Comparison of ENCODE assay signal across 19 cellular contexts in genomic region chr3:86438544-86438943, GRCh38.
DNase-seq lines count a peak whose midpoint lies in the region; ATAC-seq, FAIRE-seq and TF ChIP-seq lines count a peak whose summit lies in the region.
"Had no signal": no experiment of that assay in that cellular context is flagged by ENCODE, and none has a peak within 500 bp of the region (broad histone marks: within the 10 kb centered on the region; RNA-seq: fewer than 3 reads in every experiment).

No MANE protein-coding gene starts in this region.

- DNase-seq in HepG2 (ENCODE audit: low spot score): no peak
- DNase-seq in right lobe of liver: no peak
- no peak for DNase-seq in NCI-H1092 (lab: John Stamatoyannopoulos, UW)
- DNase-seq: 8988T; ACHN; BE2C; C1 segment of cervical spinal cord; CD4-positive, alpha-beta memory T cell; CD4-positive, CD25-positive, alpha-beta regulatory T cell; CD8-positive, alpha-beta memory T cell; COR-L47; DMS79 treated with DMSO at 0.1 percent for 48 hours; GF-D8 had no signal

- H3K36me3 ChIP-seq in HepG2 (replicated peaks in 1 of 2; ENCODE audit: control insufficient read depth in 1 of 2, insufficient read depth in 2 of 2, low read length in 2 of 2) (no peaks in the 10 kb centered on the region), right lobe of liver (no peaks in the 10 kb centered on the region), OCI-LY3 (replicated peaks; ENCODE audit: low read depth, low read length) (no peaks in the 10 kb centered on the region)
- H3K36me3 ChIP-seq: BE2C, BLaER1 had no signal

- H3K9me3 ChIP-seq in HepG2 (ENCODE audit: low read length) (no peaks in the 10 kb centered on the region), right lobe of liver (no peaks in the 10 kb centered on the region), OCI-LY3 (ENCODE audit: insufficient read depth, low read length) (no peaks in the 10 kb centered on the region)
- H3K9me3 ChIP-seq: BE2C, BLaER1 had no signal

- H4K20me1 ChIP-seq in HepG2 (ENCODE audit: insufficient read depth, low read length) (no peaks in the 10 kb centered on the region), OCI-LY3 (ENCODE audit: insufficient read depth, low read length) (no peaks in the 10 kb centered on the region)
- H4K20me1 ChIP-seq: BLaER1 had no signal

- TF ChIP-seq EP300 in HepG2 (IDR thresholded peaks at IDR 0.05; ENCODE audit: low read depth in 2 of 2, low read length in 2 of 2) (no peak), HepG2 (CRISPR knock-in tag; IDR thresholded peaks at IDR 0.05; ENCODE audit: borderline replicate concordance) (no peak)

- no peak overlapping the region for H3K4me3 ChIP-seq in HepG2 (replicated peaks in 1 of 3; ENCODE audit: insufficient read depth in 1 of 3, low read depth in 2 of 3, low read length in 3 of 3)
- no peak overlapping the region for H3K4me3 ChIP-seq in right lobe of liver
- H3K4me3 ChIP-seq in OCI-LY3 (ENCODE audit: low read length): no peak overlapping the region
- H3K4me3 ChIP-seq: BLaER1 had no signal

- no TSS peak for BruUV-seq in HepG2 (replicated peaks; lab: Mats Ljungman, UMichigan)

- H3K27me3 ChIP-seq in HepG2 (ENCODE audit: control insufficient read depth in 1 of 2, insufficient read depth in 2 of 2, low read length in 2 of 2) (no peaks in the 10 kb centered on the region), right lobe of liver (no peaks in the 10 kb centered on the region), OCI-LY3 (ENCODE audit: low read depth, low read length) (no peaks in the 10 kb centered on the region)
- H3K27me3 ChIP-seq: BE2C, BLaER1 had no signal

- H3K9ac ChIP-seq in HepG2 (ENCODE audit: insufficient read depth, low read depth, low read length) (no peak overlapping the region), OCI-LY3 (ENCODE audit: low read length) (no peak overlapping the region)
- H3K9ac ChIP-seq: BLaER1 had no signal

- intact Hi-C loops in HepG2 (cut with micrococcal nuclease; ENCODE audit: unreplicated experiment): no loop called here
- intact Hi-C loops in right lobe of liver (cut with DNase I): no loop called here

- no peak for TF ChIP-seq CTCF in HepG2 (CRISPR knock-in tag; IDR thresholded peaks at IDR 0.05)
- TF ChIP-seq CTCF in right lobe of liver (IDR thresholded peaks at IDR 0.05): no peak
- no peak for TF ChIP-seq CTCF in OCI-LY3 (IDR thresholded peaks at IDR 0.05; ENCODE audit: low read depth, low read length)

- no peak overlapping the region for H3K4me2 ChIP-seq in HepG2 (ENCODE audit: low read depth, low read length)
- H3K4me2 ChIP-seq in OCI-LY3 (ENCODE audit: low read length): peak overlapping the region; percentile 40
- H3K4me2 ChIP-seq: BLaER1 had no signal

- TF ChIP-seq POLR2A in HepG2 (IDR thresholded peaks at IDR 0.05; ENCODE audit: insufficient read depth in 1 of 2, low read depth in 2 of 2, low read length in 2 of 2) (no peak), right lobe of liver (IDR thresholded peaks at IDR 0.05) (no peak)

- H3K79me2 ChIP-seq in HepG2 (ENCODE audit: insufficient read depth, low read length) (no peaks in the 10 kb centered on the region), OCI-LY3 (ENCODE audit: low read length) (no peaks in the 10 kb centered on the region)

- no peaks in the 10 kb centered on the region for H3K4me1 ChIP-seq in HepG2 (ENCODE audit: insufficient read depth, low read length)
- no peaks in the 10 kb centered on the region for H3K4me1 ChIP-seq in right lobe of liver
- peaks cover 11% of the 10 kb centered on the region for H3K4me1 ChIP-seq in OCI-LY3 (ENCODE audit: low read length)
- H3K4me1 ChIP-seq: BE2C, BLaER1 had no signal

- TF ChIP-seq RAD21 in HepG2 (CRISPR knock-in tag; IDR thresholded peaks at IDR 0.05): no peak

- in situ Hi-C loops in HepG2 (cut with HindIII; ENCODE audit: extremely low pct_ligation_motif_present, low pct_unique_long_range_greater_than_20kb): no loop called here

- POLR2A ChIA-PET in HepG2 (lab: Yijun Ruan, JAX): no interaction called here

- H2AFZ ChIP-seq in HepG2 (ENCODE audit: low read length): no peak overlapping the region
- H2AFZ ChIP-seq in OCI-LY3 (ENCODE audit: low read depth, low read length): 0 out of 2 replicates have a peak overlapping the region, but pooled peaks have one; percentile 8

- H3K27ac ChIP-seq in HepG2 (ENCODE audit: extremely low read length, insufficient read depth, low read length) (no peak overlapping the region), right lobe of liver (no peak overlapping the region), OCI-LY3 (ENCODE audit: low read length) (no peak overlapping the region)
- H3K27ac ChIP-seq: BLaER1 had no signal

- WGBS in HepG2 (ENCODE audit: low lambda C conversion rate): under 1% methylated on average over 3 of the region's 3 CpGs
- 71% methylated on average over 3 of the region's 3 CpGs for WGBS in right lobe of liver (ENCODE audit: insufficient coverage, low coverage, low lambda C conversion rate, missing lambda C conversion rate)

- no peak for ATAC-seq in HepG2
- no peak for ATAC-seq in right lobe of liver
- no peak for ATAC-seq in GM21381 (IDR thresholded peaks at IDR 0.05; ENCODE audit: unreplicated experiment)

- CTCF ChIA-PET in HepG2 (lab: Yijun Ruan, JAX; ENCODE audit: low intra/inter-chr PET ratio, low total read pairs): no interaction called here

- no peak for FAIRE-seq in HepG2 (lab: Jason Lieb, UNC)
- FAIRE-seq: G401.6, GM12891, GM19239 had no signal

TF ChIP-seq in HepG2, 621 proteins besides CTCF, POLR2A, EP300 and RAD21:
- TF ChIP-seq CREB1 (IDR thresholded peaks at IDR 0.05) (peak; percentile 93), CREB1 (CRISPR knock-in tag; IDR thresholded peaks at IDR 0.05) (no peak), SRSF4 (IDR thresholded peaks at IDR 0.05; ENCODE audit: low read depth, low read length, poor library complexity, severe bottlenecking) (no peak), ZNF138 (CRISPR knock-in tag; IDR thresholded peaks at IDR 0.05; ENCODE audit: low read depth) (no peak), ESRRA (CRISPR knock-in tag; IDR thresholded peaks at IDR 0.05; ENCODE audit: low read depth) (no peak), KDM5B (CRISPR knock-in tag; IDR thresholded peaks at IDR 0.05; ENCODE audit: borderline replicate concordance) (no peak), SOX5 (CRISPR knock-in tag; IDR thresholded peaks at IDR 0.05; ENCODE audit: borderline replicate concordance) (no peak), ATF7 (IDR thresholded peaks at IDR 0.05) (peak; percentile 84), ATF7 (CRISPR knock-in tag; IDR thresholded peaks at IDR 0.05) (no peak), ZBTB7A (CRISPR knock-in tag; IDR thresholded peaks at IDR 0.05) (no peak)
